In the genomic region with DNA sequence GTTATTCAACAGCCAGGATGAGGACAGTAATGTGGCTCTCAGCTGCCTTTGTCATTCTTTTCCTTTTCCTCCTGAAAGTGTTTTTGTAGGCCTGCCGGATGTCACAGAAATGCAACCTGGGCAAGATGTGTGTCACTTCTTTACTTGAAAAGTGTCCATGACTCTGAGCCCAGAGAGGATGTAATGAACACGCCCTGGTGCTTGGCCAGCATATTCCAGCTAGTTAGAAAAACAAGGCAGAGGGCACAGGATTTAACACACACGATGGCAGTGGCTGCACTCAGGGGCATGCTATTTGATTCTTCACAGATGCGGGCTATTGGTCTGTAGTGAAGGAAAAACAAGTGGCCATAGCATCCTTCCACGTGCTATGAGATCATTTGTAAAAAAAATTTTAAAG, we compare ENCODE assay signal across 27 cellular contexts.
"Had no signal": no experiment of that assay in that cellular context is flagged by ENCODE, and none has a peak within 500 bp of the region (broad histone marks: within the 10 kb centered on the region; RNA-seq: fewer than 3 reads in every experiment).

No MANE protein-coding gene starts in this region.

- H3K36me3 ChIP-seq: gastroesophageal sphincter, heart left ventricle, lower lobe of right lung, ovary, suprapubic skin, vagina had no signal

- H3K9me3 ChIP-seq: gastroesophageal sphincter, heart left ventricle, lower lobe of right lung, ovary, psoas muscle, suprapubic skin, vagina had no signal

- ATAC-seq: foreskin keratinocyte; gastroesophageal sphincter; heart left ventricle; left colon; left ventricle myocardium superior; lower lobe of right lung; natural killer cell; psoas muscle; right cardiac atrium; stimulated activated naive CD8-positive, alpha-beta T cell treated with anti-CD3 and anti-CD28 coated beads, Interleukin-15, amount 100 ng/mL, for 72 hours had no signal

- FAIRE-seq: colon had no signal

- H3K27me3 ChIP-seq: gastroesophageal sphincter, ovary, suprapubic skin, vagina had no signal

- H3K4me3 ChIP-seq: gastroesophageal sphincter, heart left ventricle, lower lobe of right lung, ovary, psoas muscle, skin epidermis, suprapubic skin, vagina had no signal

- DNase-seq: effector memory CD4-positive, alpha-beta T cell; foreskin keratinocyte; heart left ventricle; hippocampal formation; immature natural killer cell; islet precursor cell; kidney glomerular epithelial cell; left colon; left ventricle myocardium superior; lower lobe of right lung; natural killer cell; occipital lobe; ovary; posterior cingulate gyrus; psoas muscle; right cardiac atrium; stimulated activated CD4-positive, alpha-beta T cell treated with anti-CD3 and anti-CD28 coated beads, Interleukin-15, amount 100 ng/mL, for 24 hours; stimulated activated CD4-positive, alpha-beta T cell treated with anti-CD3 and anti-CD28 coated beads, Interleukin-4, amount 100 ng/mL, for 1 hour; stimulated activated CD8-positive, alpha-beta memory T cell treated with anti-CD3 and anti-CD28 coated beads, Interleukin-4, amount 100 ng/mL, for 48 hours; stimulated activated naive CD4-positive, alpha-beta T cell; stimulated activated naive CD8-positive, alpha-beta T cell treated with anti-CD3 and anti-CD28 coated beads, Interleukin-15, amount 100 ng/mL, for 72 hours; trophoblast cell had no signal

- H3K4me1 ChIP-seq: foreskin keratinocyte, gastroesophageal sphincter, heart left ventricle, lower lobe of right lung, psoas muscle, suprapubic skin, vagina had no signal

- H3K27ac ChIP-seq: foreskin keratinocyte, gastroesophageal sphincter, heart left ventricle, lower lobe of right lung, ovary, psoas muscle, skin epidermis, suprapubic skin, vagina had no signal
